Comparison of ENCODE assay signal across 11 cellular contexts in the genomic region with DNA sequence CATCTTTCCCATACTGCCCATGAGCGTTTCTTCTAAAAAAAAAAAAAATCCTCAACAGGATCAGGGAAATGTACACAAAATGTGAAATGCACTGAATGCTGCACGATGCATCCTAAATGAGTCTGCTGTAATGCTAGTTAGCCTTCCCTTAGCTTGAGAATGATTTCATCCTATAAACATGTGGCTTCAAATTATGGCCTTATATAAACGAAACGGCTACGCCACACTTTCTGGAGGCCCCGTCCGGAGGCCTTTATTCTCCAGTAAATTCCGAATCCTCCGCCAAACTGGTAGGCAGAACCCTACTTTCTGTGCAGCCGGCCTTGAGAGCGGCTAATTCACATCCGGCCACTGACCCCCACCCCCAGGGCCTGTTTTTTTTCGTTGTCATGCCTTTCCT. TPM values are rescaled to one million over a fixed set of nuclear protein-coding genes. Genes with fewer than 3 reads are reported as not detected.
DNase-seq lines count a peak whose midpoint lies in the region; ATAC-seq and TF ChIP-seq lines count a peak whose summit lies in the region.
"Had no signal": no experiment of that assay in that cellular context is flagged by ENCODE, and none has a peak within 500 bp of the region (broad histone marks: within the 10 kb centered on the region; RNA-seq: fewer than 3 reads in every experiment).

No MANE protein-coding gene starts in this region.

- peaks cover 29 to 70% (median 40%) of the 10 kb centered on the region in 4 donors for H3K4me1 Mint-ChIP-seq in CD4-positive, alpha-beta memory T cell
- peaks cover 18% of the 10 kb centered on the region for H3K4me1 Mint-ChIP-seq in WTC11

- H3K27me3 ChIP-seq in CD4-positive, alpha-beta memory T cell (ENCODE audit: insufficient read depth, low read length), result no peaks in the 10 kb centered on the region

- no peaks in the 10 kb centered on the region for H3K9me3 ChIP-seq in CD4-positive, alpha-beta memory T cell (ENCODE audit: control insufficient read depth in 1 of 2, low read length in 2 of 2)

- H3K9me3 Mint-ChIP-seq in CD4-positive, alpha-beta memory T cell, result no peaks in the 10 kb centered on the region
- H3K9me3 Mint-ChIP-seq in WTC11, result no peaks in the 10 kb centered on the region

- H3K27ac Mint-ChIP-seq in CD4-positive, alpha-beta memory T cell, result peak overlapping the region in 5 of 7 donors; percentile 22 to 55 (median 27)
- peak overlapping the region; percentile 34; the same call in 1 of the 2 replicates for H3K27ac Mint-ChIP-seq in WTC11

- intact Hi-C loops in CD4-positive, alpha-beta memory T cell (cut with micrococcal nuclease), result no loop called here

- peaks cover 4 to 35% of the 10 kb centered on the region in 2 donors for H3K36me3 Mint-ChIP-seq in CD4-positive, alpha-beta memory T cell
- peaks cover 6% of the 10 kb centered on the region; the same call in 1 of the 2 replicates for H3K36me3 Mint-ChIP-seq in WTC11

- H3K4me3 Mint-ChIP-seq in CD4-positive, alpha-beta memory T cell, result no peak overlapping the region
- no peak overlapping the region for H3K4me3 Mint-ChIP-seq in WTC11

- H3K4me1 ChIP-seq in CD4-positive, alpha-beta memory T cell (ENCODE audit: insufficient read depth, low read length), result peaks cover 38% of the 10 kb centered on the region

- no peak for DNase-seq in CD4-positive, alpha-beta memory T cell
- DNase-seq in WTC11 (ENCODE audit: low spot score) (no peak), fibroblast of the conjunctiva (ENCODE audit: low read depth) (peak; percentile 37), COR-L47 (lab: John Stamatoyannopoulos, UW) (no peak)
- no peak for DNase-seq in stimulated activated CD4-positive, alpha-beta T cell treated with anti-CD3 and anti-CD28 coated beads, Interleukin-12 subunit alpha, Interleukin-12 subunit beta, amount 100 ng/mL, for 4 hours
- no peak for DNase-seq in stimulated activated naive CD4-positive, alpha-beta T cell treated with Interleukin-2 at 50 U/mL for 16 hours (lab: John Stamatoyannopoulos, UW)
- DNase-seq in activated CD4-positive, alpha-beta T cell treated with anti-CD3 and anti-CD28 coated beads, Interleukin-2, amount 50 U/mL, for 4 hours, result no peak
- DNase-seq: stimulated activated CD4-positive, alpha-beta T cell treated with anti-CD3 and anti-CD28 coated beads, Interleukin-15, amount 100 ng/mL, for 24 hours had no signal

- POLR2A ChIA-PET in CD4-positive, alpha-beta memory T cell (lab: Charles Lee; ENCODE audit: partially characterized antibody), result no interaction called here
- POLR2A ChIA-PET in WTC11 (lab: Charles Lee), result interaction anchor here (0.6 kb wide), 2 partner anchors 55 to 178 kb away, joined by 3 read pairs; a partner anchor contains a TSS

- H3K4me3 ChIP-seq in CD4-positive, alpha-beta memory T cell (ENCODE audit: low read length in 2 of 2), result no peak overlapping the region
- no peak overlapping the region for H3K4me3 ChIP-seq in skin epidermis
- H3K4me3 ChIP-seq: SK-N-MC had no signal

- ATAC-seq in WTC11, result no peak
- ATAC-seq: left lobe of liver had no signal

- CTCF ChIA-PET in CD4-positive, alpha-beta memory T cell (lab: Charles Lee; ENCODE audit: partially characterized antibody), result interaction anchor here (1.4 kb wide), 1 partner anchor 37 kb away, joined by 3 read pairs; no protein-coding TSS in a partner anchor
- CTCF ChIA-PET in WTC11 (lab: Charles Lee), result interaction anchor here (0.7 to 1.9 kb wide), 2 partner anchors 20 to 1912 kb away, joined by 4 read pairs; no protein-coding TSS in a partner anchor

- H3K36me3 ChIP-seq in CD4-positive, alpha-beta memory T cell (ENCODE audit: insufficient read depth, low read length), result peaks cover 7% of the 10 kb centered on the region

- no peak for TF ChIP-seq CTCF in WTC11 (IDR thresholded peaks at IDR 0.05)

- H3K27me3 Mint-ChIP-seq in CD4-positive, alpha-beta memory T cell, result no peaks in the 10 kb centered on the region
- H3K27me3 Mint-ChIP-seq in WTC11 (ENCODE audit: low read depth), result no peaks in the 10 kb centered on the region

- no peak overlapping the region for H3K27ac ChIP-seq in CD4-positive, alpha-beta memory T cell (ENCODE audit: low read depth, low read length)
- peak overlapping the region in 12 of 21 experiments; percentile 5 to 70 (median 49) for H3K27ac ChIP-seq in skin epidermis
- H3K27ac ChIP-seq: SK-N-MC had no signal

TF ChIP-seq in WTC11, 78 proteins besides CTCF, POLR2A, EP300 and RAD21 (continues in another document):
- TF ChIP-seq NFYB (CRISPR knock-in tag; conservative IDR thresholded peaks at IDR 0.05; ENCODE audit: low read depth) (no peak), OVOL2 (CRISPR knock-in tag; IDR thresholded peaks at IDR 0.05; ENCODE audit: borderline replicate concordance) (no peak), TEAD1 (CRISPR knock-in tag; IDR thresholded peaks at IDR 0.05) (no peak), RORB (CRISPR knock-in tag; IDR thresholded peaks at IDR 0.05) (no peak), SMAD4 (CRISPR knock-in tag; IDR thresholded peaks at IDR 0.05) (no peak), ZNF232 (CRISPR knock-in tag; IDR thresholded peaks at IDR 0.05) (no peak), ZNF671 (CRISPR knock-in tag; IDR thresholded peaks at IDR 0.05) (no peak), ZNF219 (CRISPR knock-in tag; IDR thresholded peaks at IDR 0.05; ENCODE audit: borderline replicate concordance) (no peak)
- TF ChIP-seq, protein P1, sequence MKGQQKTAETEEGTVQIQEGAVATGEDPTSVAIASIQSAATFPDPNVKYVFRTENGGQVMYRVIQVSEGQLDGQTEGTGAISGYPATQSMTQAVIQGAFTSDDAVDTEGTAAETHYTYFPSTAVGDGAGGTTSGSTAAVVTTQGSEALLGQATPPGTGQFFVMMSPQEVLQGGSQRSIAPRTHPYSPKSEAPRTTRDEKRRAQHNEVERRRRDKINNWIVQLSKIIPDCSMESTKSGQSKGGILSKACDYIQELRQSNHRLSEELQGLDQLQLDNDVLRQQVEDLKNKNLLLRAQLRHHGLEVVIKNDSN (CRISPR knock-in tag; IDR thresholded peaks at IDR 0.05), result no peak
- TF ChIP-seq, protein P2, sequence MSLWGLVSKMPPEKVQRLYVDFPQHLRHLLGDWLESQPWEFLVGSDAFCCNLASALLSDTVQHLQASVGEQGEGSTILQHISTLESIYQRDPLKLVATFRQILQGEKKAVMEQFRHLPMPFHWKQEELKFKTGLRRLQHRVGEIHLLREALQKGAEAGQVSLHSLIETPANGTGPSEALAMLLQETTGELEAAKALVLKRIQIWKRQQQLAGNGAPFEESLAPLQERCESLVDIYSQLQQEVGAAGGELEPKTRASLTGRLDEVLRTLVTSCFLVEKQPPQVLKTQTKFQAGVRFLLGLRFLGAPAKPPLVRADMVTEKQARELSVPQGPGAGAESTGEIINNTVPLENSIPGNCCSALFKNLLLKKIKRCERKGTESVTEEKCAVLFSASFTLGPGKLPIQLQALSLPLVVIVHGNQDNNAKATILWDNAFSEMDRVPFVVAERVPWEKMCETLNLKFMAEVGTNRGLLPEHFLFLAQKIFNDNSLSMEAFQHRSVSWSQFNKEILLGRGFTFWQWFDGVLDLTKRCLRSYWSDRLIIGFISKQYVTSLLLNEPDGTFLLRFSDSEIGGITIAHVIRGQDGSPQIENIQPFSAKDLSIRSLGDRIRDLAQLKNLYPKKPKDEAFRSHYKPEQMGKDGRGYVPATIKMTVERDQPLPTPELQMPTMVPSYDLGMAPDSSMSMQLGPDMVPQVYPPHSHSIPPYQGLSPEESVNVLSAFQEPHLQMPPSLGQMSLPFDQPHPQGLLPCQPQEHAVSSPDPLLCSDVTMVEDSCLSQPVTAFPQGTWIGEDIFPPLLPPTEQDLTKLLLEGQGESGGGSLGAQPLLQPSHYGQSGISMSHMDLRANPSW (CRISPR knock-in tag; conservative IDR thresholded peaks at IDR 0.05; ENCODE audit: low read depth), result no peak
- TF ChIP-seq, protein P3, sequence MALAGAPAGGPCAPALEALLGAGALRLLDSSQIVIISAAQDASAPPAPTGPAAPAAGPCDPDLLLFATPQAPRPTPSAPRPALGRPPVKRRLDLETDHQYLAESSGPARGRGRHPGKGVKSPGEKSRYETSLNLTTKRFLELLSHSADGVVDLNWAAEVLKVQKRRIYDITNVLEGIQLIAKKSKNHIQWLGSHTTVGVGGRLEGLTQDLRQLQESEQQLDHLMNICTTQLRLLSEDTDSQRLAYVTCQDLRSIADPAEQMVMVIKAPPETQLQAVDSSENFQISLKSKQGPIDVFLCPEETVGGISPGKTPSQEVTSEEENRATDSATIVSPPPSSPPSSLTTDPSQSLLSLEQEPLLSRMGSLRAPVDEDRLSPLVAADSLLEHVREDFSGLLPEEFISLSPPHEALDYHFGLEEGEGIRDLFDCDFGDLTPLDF (CRISPR knock-in tag; IDR thresholded peaks at IDR 0.05), result no peak
- TF ChIP-seq, protein P4, sequence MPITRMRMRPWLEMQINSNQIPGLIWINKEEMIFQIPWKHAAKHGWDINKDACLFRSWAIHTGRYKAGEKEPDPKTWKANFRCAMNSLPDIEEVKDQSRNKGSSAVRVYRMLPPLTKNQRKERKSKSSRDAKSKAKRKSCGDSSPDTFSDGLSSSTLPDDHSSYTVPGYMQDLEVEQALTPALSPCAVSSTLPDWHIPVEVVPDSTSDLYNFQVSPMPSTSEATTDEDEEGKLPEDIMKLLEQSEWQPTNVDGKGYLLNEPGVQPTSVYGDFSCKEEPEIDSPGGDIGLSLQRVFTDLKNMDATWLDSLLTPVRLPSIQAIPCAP (CRISPR knock-in tag; IDR thresholded peaks at IDR 0.05), result no peak
- TF ChIP-seq, protein P5, sequence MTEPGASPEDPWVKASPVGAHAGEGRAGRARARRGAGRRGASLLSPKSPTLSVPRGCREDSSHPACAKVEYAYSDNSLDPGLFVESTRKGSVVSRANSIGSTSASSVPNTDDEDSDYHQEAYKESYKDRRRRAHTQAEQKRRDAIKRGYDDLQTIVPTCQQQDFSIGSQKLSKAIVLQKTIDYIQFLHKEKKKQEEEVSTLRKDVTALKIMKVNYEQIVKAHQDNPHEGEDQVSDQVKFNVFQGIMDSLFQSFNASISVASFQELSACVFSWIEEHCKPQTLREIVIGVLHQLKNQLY (CRISPR knock-in tag; IDR thresholded peaks at IDR 0.05), result no peak
- TF ChIP-seq, protein P6, sequence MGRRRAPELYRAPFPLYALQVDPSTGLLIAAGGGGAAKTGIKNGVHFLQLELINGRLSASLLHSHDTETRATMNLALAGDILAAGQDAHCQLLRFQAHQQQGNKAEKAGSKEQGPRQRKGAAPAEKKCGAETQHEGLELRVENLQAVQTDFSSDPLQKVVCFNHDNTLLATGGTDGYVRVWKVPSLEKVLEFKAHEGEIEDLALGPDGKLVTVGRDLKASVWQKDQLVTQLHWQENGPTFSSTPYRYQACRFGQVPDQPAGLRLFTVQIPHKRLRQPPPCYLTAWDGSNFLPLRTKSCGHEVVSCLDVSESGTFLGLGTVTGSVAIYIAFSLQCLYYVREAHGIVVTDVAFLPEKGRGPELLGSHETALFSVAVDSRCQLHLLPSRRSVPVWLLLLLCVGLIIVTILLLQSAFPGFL (CRISPR knock-in tag; IDR thresholded peaks at IDR 0.05; ENCODE audit: borderline replicate concordance), result no peak

RNA-seq across cellular contexts. Expression of a gene that starts 13.7 kb away (rescaled TPM):
- total RNA-seq in CD4-positive, alpha-beta memory T cell, result 100 to 1,000 TPM; 176 to 181 TPM
- 10 to 100 TPM in 1 of 2 donors, 1 to 10 TPM in 1; 1.3 to 25.8 TPM for polyA plus RNA-seq in CD4-positive, alpha-beta memory T cell
- 70.3 to 94.3 TPM (median 73.4 TPM) in 3 replicates for total RNA-seq in WTC11 (2021)

RNA-seq across cellular contexts. Expression of a gene that starts 14.0 kb away (rescaled TPM):
- total RNA-seq in CD4-positive, alpha-beta memory T cell, result 10 to 100 TPM; 20.0 to 20.9 TPM
- polyA plus RNA-seq in CD4-positive, alpha-beta memory T cell, result 10 to 100 TPM in 1 of 2 donors, 1 to 10 TPM in 1; 5.7 to 11.2 TPM
- total RNA-seq in WTC11 (2021), result 27.9 to 29.9 TPM (median 29.7 TPM) in 3 replicates
